Comparison of ENCODE assay signal across 9 cellular contexts in genomic region chr1:212967767-212968166, GRCh38. TPM values are rescaled to one million over a fixed set of nuclear protein-coding genes. Genes with fewer than 3 reads are reported as not detected.
A peak's percentile ranks its signal among the peaks of the same experiment; 100 is the strongest.
DNase-seq lines count a peak whose midpoint lies in the region; ATAC-seq and TF ChIP-seq lines count a peak whose summit lies in the region.
"Had no signal": no experiment of that assay in that cellular context is flagged by ENCODE, and none has a peak within 500 bp of the region (broad histone marks: within the 10 kb centered on the region; RNA-seq: fewer than 3 reads in every experiment).

No MANE protein-coding gene starts in this region.

- no peak for TF ChIP-seq POLR2A in gastroesophageal sphincter (IDR thresholded peaks at IDR 0.05)

- ATAC-seq in GM19455 (IDR thresholded peaks at IDR 0.05; ENCODE audit: unreplicated experiment): peak; percentile 68
- no peak for ATAC-seq in left lung
- no peak for ATAC-seq in gastroesophageal sphincter

- no TSS peak for BruUV-seq in Caco-2 (replicated peaks; lab: Mats Ljungman, UMichigan)

- TF ChIP-seq EP300 in gastroesophageal sphincter (IDR thresholded peaks at IDR 0.05): no peak

- no peaks in the 10 kb centered on the region for H3K9me3 Mint-ChIP-seq in Caco-2 (ENCODE audit: unreplicated experiment)
- H3K9me3 Mint-ChIP-seq: memory B cell had no signal

- no peaks in the 10 kb centered on the region for H3K36me3 ChIP-seq in Caco-2 (ENCODE audit: control insufficient read depth, insufficient read depth, low read length)
- H3K36me3 ChIP-seq in adipocyte (ENCODE audit: control insufficient read depth, insufficient read depth, low read length, severe bottlenecking): no peaks in the 10 kb centered on the region
- H3K36me3 ChIP-seq in left lung: no peaks in the 10 kb centered on the region
- H3K36me3 ChIP-seq in gastroesophageal sphincter: no peaks in the 10 kb centered on the region

- H3K27ac Mint-ChIP-seq in Caco-2 (ENCODE audit: unreplicated experiment): peak overlapping the region; percentile 5
- H3K27ac Mint-ChIP-seq: memory B cell had no signal

- intact Hi-C loops in Caco-2 (cut with micrococcal nuclease; ENCODE audit: unreplicated experiment) (no loop called here), left lung (cut with DNase I) (no loop called here)

- 77 to 93% methylated on average over 5 to 7 of the region's 7 CpGs for WGBS in gastroesophageal sphincter (ENCODE audit: low coverage in 1 of 2), 2 donors

- H3K4me1 Mint-ChIP-seq in Caco-2 (ENCODE audit: low read depth, unreplicated experiment): peaks cover 6% of the 10 kb centered on the region

- CTCF ChIA-PET in Caco-2 (lab: Charles Lee): no interaction called here

- no peak overlapping the region for H3K4me3 Mint-ChIP-seq in Caco-2 (ENCODE audit: unreplicated experiment)
- H3K4me3 Mint-ChIP-seq: memory B cell had no signal

- H3K9ac ChIP-seq in adipocyte (ENCODE audit: low read length): no peak overlapping the region

- H3K27me3 Mint-ChIP-seq in Caco-2 (ENCODE audit: insufficient read depth, unreplicated experiment): no peaks in the 10 kb centered on the region

- no peak overlapping the region for H3K27ac ChIP-seq in left lung
- no peak overlapping the region for H3K27ac ChIP-seq in gastroesophageal sphincter

- no peak overlapping the region for H3K4me3 ChIP-seq in Caco-2 (ENCODE audit: low read depth, low read length)
- H3K4me3 ChIP-seq in adipocyte (ENCODE audit: low read length): no peak overlapping the region
- H3K4me3 ChIP-seq in left lung: no peak overlapping the region
- H3K4me3 ChIP-seq in gastroesophageal sphincter: no peak overlapping the region

- H3K4me1 ChIP-seq in Caco-2: no peaks in the 10 kb centered on the region
- H3K4me1 ChIP-seq in adipocyte (ENCODE audit: control insufficient read depth, insufficient read depth, low read length): no peaks in the 10 kb centered on the region
- H3K4me1 ChIP-seq in left lung: no peaks in the 10 kb centered on the region
- no peaks in the 10 kb centered on the region for H3K4me1 ChIP-seq in gastroesophageal sphincter

- POLR2A ChIA-PET in Caco-2 (lab: Charles Lee): no interaction called here

- H3K36me3 Mint-ChIP-seq in Caco-2 (ENCODE audit: insufficient read depth, unreplicated experiment): no peaks in the 10 kb centered on the region

- DNase-seq in Caco-2: peak; percentile 47 to 52
- peak; percentile 46 for DNase-seq in M059J (ENCODE audit: low read depth)
- peak; percentile 40 for DNase-seq in adipocyte (ENCODE audit: low read depth)
- DNase-seq in left lung: no peak
- no peak for DNase-seq in superior temporal gyrus (ENCODE audit: extremely low spot score)
- no peak for DNase-seq in globus pallidus (ENCODE audit: low spot score)

- no peaks in the 10 kb centered on the region for H3K9me3 ChIP-seq in Caco-2
- H3K9me3 ChIP-seq in adipocyte (ENCODE audit: control insufficient read depth, low read length): no peaks in the 10 kb centered on the region
- H3K9me3 ChIP-seq in left lung: no peaks in the 10 kb centered on the region
- H3K9me3 ChIP-seq in gastroesophageal sphincter: no peaks in the 10 kb centered on the region

- TF ChIP-seq CTCF in Caco-2 (IDR thresholded peaks at IDR 0.05; ENCODE audit: insufficient read depth in 1 of 2, low read depth in 1 of 2, low read length in 1 of 2, severe bottlenecking in 1 of 2, unreplicated experiment in 1 of 2) (peak; percentile 52 to 76), left lung (IDR thresholded peaks at IDR 0.05) (peak; percentile 12 to 35), gastroesophageal sphincter (IDR thresholded peaks at IDR 0.05) (peak in 1 of 4 experiments; percentile 15)

- H3K27me3 ChIP-seq in Caco-2 (replicated peaks; ENCODE audit: control insufficient read depth, insufficient read depth, low read length) (no peaks in the 10 kb centered on the region), adipocyte (replicated peaks; ENCODE audit: control insufficient read depth, insufficient read depth, low read length) (peaks cover 43% of the 10 kb centered on the region), left lung (no peaks in the 10 kb centered on the region), gastroesophageal sphincter (no peaks in the 10 kb centered on the region)

RNA-seq across cellular contexts. Expression of gene VASH2, which starts 17.4 kb away (rescaled TPM):
- total RNA-seq in Caco-2 (2022) (2.9 and 3.2 TPM in 2 replicates), left lung (1 to 10 TPM; 2.4 to 7.7 TPM), gastroesophageal sphincter (1 to 10 TPM in 3 of 4 donors, under 1 TPM in 1; 0.67 to 9.0 (median 1.5) TPM)
- total RNA-seq in M059J (2014; rRNA removed; shearing (Covaris generic)): 0.44 and 0.79 TPM in 2 replicates

RNA-seq across cellular contexts. Expression of gene ANGEL2, which starts 47.9 kb away (rescaled TPM):
- total RNA-seq in Caco-2 (2022) (33.8 and 34.8 TPM in 2 replicates), left lung (10 to 100 TPM; 24.0 to 35.2 TPM), gastroesophageal sphincter (10 to 100 TPM; 20.9 to 85.1 (median 39.0) TPM)
- 19.1 and 31.8 TPM in 2 replicates for total RNA-seq in M059J (2014; rRNA removed; shearing (Covaris generic))

Comparison
In these comparisons a context has a peak if more than half of its experiments do, and no peak if none do; other contexts are left out.
1. DNase-seq: peak in Caco-2 (2 of 2), M059J (single experiment) and adipocyte (single experiment); none in left lung (0 of 2), superior temporal gyrus (single experiment) and globus pallidus (single experiment).